ENCODE assay signal across 9 cellular contexts in the genomic region with DNA sequence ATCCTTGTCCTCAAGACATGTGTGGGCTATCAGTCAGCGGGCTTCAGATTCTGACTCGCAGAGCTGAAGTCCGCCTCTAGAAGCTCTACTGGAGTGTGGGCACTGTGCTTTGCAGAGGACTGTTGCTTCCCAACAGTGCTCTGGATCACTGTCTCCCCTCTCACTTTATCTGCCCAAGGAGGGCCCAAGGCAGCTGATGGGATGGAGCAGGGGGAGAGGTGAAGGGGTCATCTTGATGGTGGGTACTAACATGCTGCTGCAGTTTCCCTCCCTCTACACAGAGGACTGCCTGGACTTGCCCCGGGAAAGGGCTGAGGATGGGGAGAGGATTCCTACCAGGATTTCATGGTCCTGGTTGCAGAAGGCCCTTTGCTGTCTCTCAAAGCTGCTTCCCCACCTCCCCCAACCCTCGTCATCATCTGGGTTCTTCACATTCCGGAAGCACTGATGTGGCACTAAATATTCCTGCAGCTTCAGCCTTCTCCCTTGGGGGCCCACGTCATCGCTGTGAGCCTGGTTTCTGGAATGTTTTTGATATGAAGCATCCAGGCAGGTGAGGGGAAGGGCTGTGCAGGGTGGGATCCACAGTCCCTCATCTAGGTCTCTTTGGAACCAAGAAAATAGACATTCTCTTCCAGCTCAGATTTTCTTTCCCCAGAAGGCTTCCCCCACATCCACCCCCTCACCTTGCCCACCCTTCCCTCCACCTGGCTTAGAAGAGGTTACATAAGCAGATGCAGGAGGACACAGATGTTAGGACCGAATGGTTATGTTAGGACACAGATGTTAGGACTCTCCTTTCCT.
DNase-seq lines count a peak whose midpoint lies in the region; ATAC-seq and TF ChIP-seq lines count a peak whose summit lies in the region.
"Had no signal": no experiment of that assay in that cellular context is flagged by ENCODE, and none has a peak within 500 bp of the region (broad histone marks: within the 10 kb centered on the region; RNA-seq: fewer than 3 reads in every experiment).

No MANE protein-coding gene starts in this region.

- H4K20me1 ChIP-seq in BLaER1 treated with 17β-estradiol and CSF1 and Interleukin-3, amounts not matched to agents 10 nM and 100 nM, result peaks cover 0 to 14% (median 0%) of the 10 kb centered on the region in 11 experiments; a peak in 3 of 22 replicates

- no peaks in the 10 kb centered on the region for H3K27me3 Mint-ChIP-seq in memory B cell

- no peak for TF ChIP-seq CTCF in astrocyte of the spinal cord (IDR thresholded peaks at IDR 0.05; ENCODE audit: low read depth, low read length)

- no peak overlapping the region for H3K4me3 ChIP-seq in BLaER1 treated with 17β-estradiol and CSF1 and Interleukin-3, amounts not matched to agents 10 nM and 100 nM
- H3K4me3 ChIP-seq in HUES6 (ENCODE audit: low read depth, low read length), result no peak overlapping the region; the same call in 1 of the 2 replicates
- no peak overlapping the region for H3K4me3 ChIP-seq in astrocyte of the spinal cord (ENCODE audit: low read depth, low read length)

- peak overlapping the region; percentile 9 to 56 (median 42); a peak in 21 of 22 replicates for H3K4me2 ChIP-seq in BLaER1 treated with 17β-estradiol and CSF1 and Interleukin-3, amounts not matched to agents 10 nM and 100 nM

- H3K4me1 ChIP-seq in BLaER1 treated with 17β-estradiol and CSF1 and Interleukin-3, amounts not matched to agents 10 nM and 100 nM, result peaks cover 16 to 39% (median 24%) of the 10 kb centered on the region in 10 experiments
- peaks cover 75% of the 10 kb centered on the region for H3K4me1 ChIP-seq in HUES6 (ENCODE audit: control insufficient read depth, insufficient read depth, low read length)

- H3K27me3 ChIP-seq in BLaER1 treated with 17β-estradiol and CSF1 and Interleukin-3, amounts not matched to agents 10 nM and 100 nM, result peaks cover 1 to 24% (median 18%) of the 10 kb centered on the region in 11 experiments; a peak in 18 of 22 replicates
- no peaks in the 10 kb centered on the region for H3K27me3 ChIP-seq in HUES6 (ENCODE audit: control insufficient read depth, insufficient read depth, low read length)

- H3K9ac ChIP-seq in BLaER1 treated with 17β-estradiol and CSF1 and Interleukin-3, amounts not matched to agents 10 nM and 100 nM, result no peak overlapping the region
- peak overlapping the region; percentile 64 for H3K9ac ChIP-seq in HUES6 (ENCODE audit: low read length)

- peak overlapping the region; percentile 71 for H3K27ac Mint-ChIP-seq in memory B cell

- H3K4me1 Mint-ChIP-seq in memory B cell, result peaks cover 51% of the 10 kb centered on the region

- H3K9me3 ChIP-seq in BLaER1 treated with 17β-estradiol and CSF1 and Interleukin-3, amounts not matched to agents 10 nM and 100 nM (replicated peaks in 1 of 11), result no peaks in the 10 kb centered on the region
- no peaks in the 10 kb centered on the region for H3K9me3 ChIP-seq in HUES6 (ENCODE audit: control insufficient read depth, insufficient read depth, low read depth, low read length)

- peaks cover 9% of the 10 kb centered on the region for H3K36me3 Mint-ChIP-seq in memory B cell

- ATAC-seq in memory B cell (ENCODE audit: low read depth), result no peak
- no peak for ATAC-seq in HG02763 (IDR thresholded peaks at IDR 0.05; ENCODE audit: unreplicated experiment)
- ATAC-seq in GM21528 (IDR thresholded peaks at IDR 0.05; ENCODE audit: low FRiP score, unreplicated experiment), result no peak
- ATAC-seq in GM21786 (IDR thresholded peaks at IDR 0.05; ENCODE audit: unreplicated experiment), result no peak

- DNase-seq in astrocyte of the spinal cord (ENCODE audit: low read depth, low spot score), result peak; percentile 96
- DNase-seq in memory B cell (ENCODE audit: low spot score in 2 of 2), result no peak
- DNase-seq in GDM1 (lab: John Stamatoyannopoulos, UW), result no peak
- DNase-seq: KBM-7 had no signal

- no peak overlapping the region for H3K27ac ChIP-seq in BLaER1 treated with 17β-estradiol and CSF1 and Interleukin-3, amounts not matched to agents 10 nM and 100 nM
- peak overlapping the region; percentile 75; the same call in 1 of the 2 replicates for H3K27ac ChIP-seq in HUES6 (ENCODE audit: low read depth, low read length)

- no peak overlapping the region for H3K4me3 Mint-ChIP-seq in memory B cell

- H3K9me3 Mint-ChIP-seq in memory B cell, result no peaks in the 10 kb centered on the region

- in situ Hi-C loops in astrocyte of the spinal cord (cut with HindIII; ENCODE audit: low sequenced_read_pairs), result no loop called here

- peaks cover 0 to 5% (median 0%) of the 10 kb centered on the region in 11 experiments; a peak in 3 of 22 replicates for H3K36me3 ChIP-seq in BLaER1 treated with 17β-estradiol and CSF1 and Interleukin-3, amounts not matched to agents 10 nM and 100 nM
- H3K36me3 ChIP-seq in HUES6 (ENCODE audit: control insufficient read depth, insufficient read depth, low read length), result peaks cover 14% of the 10 kb centered on the region
